ENCODE assay signal across 11 cellular contexts in the genomic region with DNA sequence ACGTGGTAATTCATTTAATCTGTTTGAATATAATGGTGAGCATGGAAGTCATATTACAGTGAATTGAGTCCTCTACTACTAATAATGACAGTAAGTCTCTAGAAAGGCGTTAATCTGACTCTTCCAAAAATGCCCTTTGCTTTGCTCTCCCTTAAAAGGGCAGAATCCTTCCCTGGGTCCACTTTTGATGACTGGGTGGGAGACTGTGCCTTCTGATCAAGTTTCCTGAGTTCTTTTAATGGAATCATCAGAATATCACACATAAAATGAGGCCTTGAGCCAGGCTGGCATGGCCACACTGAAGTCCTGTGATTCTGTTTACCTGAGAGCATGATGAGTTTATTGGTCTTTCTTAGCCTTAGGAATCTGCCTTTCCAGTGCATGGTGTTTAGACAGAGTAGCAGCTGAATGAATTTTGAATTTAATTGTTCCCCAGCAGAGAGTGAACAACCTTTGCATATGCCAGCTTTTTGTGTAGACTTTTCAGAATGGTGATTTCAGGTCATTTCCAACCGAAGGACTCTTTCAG. TPM values are rescaled to one million over a fixed set of nuclear protein-coding genes. Genes with fewer than 3 reads are reported as not detected.
A peak's percentile ranks its signal among the peaks of the same experiment; 100 is the strongest.
DNase-seq lines count a peak whose midpoint lies in the region; ATAC-seq and TF ChIP-seq lines count a peak whose summit lies in the region.
"Had no signal": no experiment of that assay in that cellular context is flagged by ENCODE, and none has a peak within 500 bp of the region (broad histone marks: within the 10 kb centered on the region; RNA-seq: fewer than 3 reads in every experiment).

No MANE protein-coding gene starts in this region.

- DNase-seq in RWPE2 (ENCODE audit: low spot score) (no peak), left lobe of liver (ENCODE audit: low spot score) (no peak), iPS-NIHi11 (ENCODE audit: low spot score) (no peak), putamen (ENCODE audit: low spot score) (no peak)
- DNase-seq in activated CD4-positive, CD25-positive, alpha-beta regulatory T cell (lab: John Stamatoyannopoulos, UW) = no peak
- DNase-seq: AML-193; CD4-positive, CD25-positive, alpha-beta regulatory T cell; H7 had no signal

- POLR2A ChIA-PET in HEK293 (lab: Yijun Ruan, JAX) = no interaction called here

- H3K4me1 ChIP-seq in HEK293 (ENCODE audit: control insufficient read depth, insufficient read depth, low read length) (peaks cover 7% of the 10 kb centered on the region), RWPE2 (ENCODE audit: insufficient read depth, poor library complexity, severe bottlenecking) (peaks cover 9% of the 10 kb centered on the region)
- H3K4me1 ChIP-seq: BLaER1 had no signal

- CTCF ChIA-PET in HEK293 (lab: Yijun Ruan, JAX) = no interaction called here

- TF ChIP-seq CTCF in HEK293 (tag by site-specific recombination; IDR thresholded peaks at IDR 0.05) (no peak), RWPE2 (IDR thresholded peaks at IDR 0.05; ENCODE audit: poor library complexity, severe bottlenecking) (no peak)

- H3K27ac ChIP-seq in HEK293 (ENCODE audit: extremely low read depth, low read depth, low read length) (no peak overlapping the region), RWPE2 (ENCODE audit: poor library complexity, severe bottlenecking) (peak overlapping the region; percentile 24)
- H3K27ac ChIP-seq: BLaER1 had no signal

- H3K4me3 ChIP-seq in HEK293 (ENCODE audit: low read depth, low read length) (no peak overlapping the region), RWPE2 (ENCODE audit: severe bottlenecking) (no peak overlapping the region)
- H3K4me3 ChIP-seq: BLaER1, GM23338 had no signal

- no peaks in the 10 kb centered on the region for H3K9me3 ChIP-seq in HEK293 (ENCODE audit: control insufficient read depth, insufficient read depth, low read depth, low read length)
- H3K9me3 ChIP-seq in RWPE2 (ENCODE audit: severe bottlenecking) = no peaks in the 10 kb centered on the region
- H3K9me3 ChIP-seq: BLaER1 had no signal

- H3K36me3 ChIP-seq in HEK293 (ENCODE audit: control insufficient read depth in 2 of 2, insufficient read depth in 1 of 2, low read length in 2 of 2) (no peaks in the 10 kb centered on the region), RWPE2 (ENCODE audit: low read depth) (no peaks in the 10 kb centered on the region)
- H3K36me3 ChIP-seq: BLaER1 had no signal

- no peak for ATAC-seq in RWPE2 (ENCODE audit: low read depth)
- ATAC-seq in left lobe of liver = peak; percentile 60
- ATAC-seq: GM23338 had no signal

- no peaks in the 10 kb centered on the region for H3K27me3 ChIP-seq in RWPE2 (ENCODE audit: insufficient read depth, poor library complexity, severe bottlenecking)
- H3K27me3 ChIP-seq: BLaER1 had no signal

TF ChIP-seq in HEK293, 187 proteins besides CTCF, POLR2A, EP300 and RAD21:
- 0 out of 2 replicates have a peak, but pooled peaks have one; percentile 66 for TF ChIP-seq ZFP69B (tag by site-specific recombination; IDR thresholded peaks at IDR 0.05)
- no peak for TF ChIP-seq ZNF423 (tag by site-specific recombination; IDR thresholded peaks at IDR 0.05)
- TF ChIP-seq, protein P1, sequence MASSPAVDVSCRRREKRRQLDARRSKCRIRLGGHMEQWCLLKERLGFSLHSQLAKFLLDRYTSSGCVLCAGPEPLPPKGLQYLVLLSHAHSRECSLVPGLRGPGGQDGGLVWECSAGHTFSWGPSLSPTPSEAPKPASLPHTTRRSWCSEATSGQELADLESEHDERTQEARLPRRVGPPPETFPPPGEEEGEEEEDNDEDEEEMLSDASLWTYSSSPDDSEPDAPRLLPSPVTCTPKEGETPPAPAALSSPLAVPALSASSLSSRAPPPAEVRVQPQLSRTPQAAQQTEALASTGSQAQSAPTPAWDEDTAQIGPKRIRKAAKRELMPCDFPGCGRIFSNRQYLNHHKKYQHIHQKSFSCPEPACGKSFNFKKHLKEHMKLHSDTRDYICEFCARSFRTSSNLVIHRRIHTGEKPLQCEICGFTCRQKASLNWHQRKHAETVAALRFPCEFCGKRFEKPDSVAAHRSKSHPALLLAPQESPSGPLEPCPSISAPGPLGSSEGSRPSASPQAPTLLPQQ (tag by site-specific recombination; IDR thresholded peaks at IDR 0.05) = peak; percentile 87

RNA-seq across cellular contexts. Expression of a gene that starts 33.3 kb away (rescaled TPM):
- total RNA-seq in left lobe of liver = 120 TPM
- total RNA-seq: CD4-positive, CD25-positive, alpha-beta regulatory T cell had no signal
